ENCODE assay signal across 14 cellular contexts in the genomic region with DNA sequence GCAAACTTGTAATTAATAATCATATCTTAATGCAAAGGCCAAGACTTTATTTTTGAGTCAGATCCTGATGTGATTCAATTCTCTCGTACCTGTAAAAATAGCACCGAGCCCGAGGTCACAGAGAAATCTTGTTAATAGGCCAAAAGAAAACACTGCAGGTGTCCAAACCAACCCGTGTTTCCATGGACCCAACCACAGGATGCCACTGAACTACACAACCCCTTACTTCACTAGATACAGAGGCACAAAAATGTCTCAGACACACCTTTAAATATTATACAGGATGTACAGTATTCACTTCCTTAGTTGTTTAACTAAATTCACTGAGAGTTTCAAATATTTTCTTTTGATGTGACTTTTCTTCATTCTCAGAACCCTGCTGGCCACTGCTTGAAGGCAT.
A peak's percentile ranks its signal among the peaks of the same experiment; 100 is the strongest.
DNase-seq lines count a peak whose midpoint lies in the region; ATAC-seq and TF ChIP-seq lines count a peak whose summit lies in the region.
"Had no signal": no experiment of that assay in that cellular context is flagged by ENCODE, and none has a peak within 500 bp of the region (broad histone marks: within the 10 kb centered on the region; RNA-seq: fewer than 3 reads in every experiment).

No MANE protein-coding gene starts in this region.

- H3K4me1 ChIP-seq in smooth muscle cell (ENCODE audit: low read depth) (peaks cover 19% of the 10 kb centered on the region), tibial artery (peaks cover 0 to 37% (median 11%) of the 10 kb centered on the region in 4 donors)

- TF ChIP-seq CTCF in smooth muscle cell (IDR thresholded peaks at IDR 0.05; ENCODE audit: borderline replicate concordance, insufficient read depth, poor library complexity, severe bottlenecking) (no peak), tibial artery (IDR thresholded peaks at IDR 0.05) (no peak)

- no peaks in the 10 kb centered on the region for H3K79me2 ChIP-seq in smooth muscle cell (ENCODE audit: low read depth)

- H3K9me3 ChIP-seq in smooth muscle cell (replicated peaks; ENCODE audit: low read depth) (no peaks in the 10 kb centered on the region), tibial artery (no peaks in the 10 kb centered on the region)
- H3K9me3 ChIP-seq: suprapubic skin had no signal

- no peaks in the 10 kb centered on the region for H3K27me3 ChIP-seq in smooth muscle cell (ENCODE audit: low read depth)
- no peaks in the 10 kb centered on the region for H3K27me3 ChIP-seq in tibial artery
- H3K27me3 ChIP-seq: cardiac muscle cell, suprapubic skin had no signal

- WGBS in smooth muscle cell (ENCODE audit: low lambda C conversion rate), result 91% methylated on average over 4 of the region's 4 CpGs

- H3K27ac ChIP-seq in smooth muscle cell (ENCODE audit: low read depth) (no peak overlapping the region), tibial artery (peak overlapping the region in 1 of 2 donors; percentile 67)
- H3K27ac ChIP-seq: cardiac muscle cell, suprapubic skin had no signal

- no peak overlapping the region for H2AFZ ChIP-seq in smooth muscle cell (ENCODE audit: low read depth)

- ATAC-seq in GM18508 (IDR thresholded peaks at IDR 0.05; ENCODE audit: insufficient read depth, unreplicated experiment) (peak; percentile 45), GM21390 (IDR thresholded peaks at IDR 0.05; ENCODE audit: unreplicated experiment) (peak; percentile 29), HG02981 (IDR thresholded peaks at IDR 0.05; ENCODE audit: unreplicated experiment) (peak; percentile 49)
- ATAC-seq: activated CD4-positive, CD25-positive, alpha-beta regulatory T cell treated with anti-CD3 and anti-CD28 coated beads, Interleukin-2, amount 50 U/mL, for 24 hours; right cardiac atrium had no signal

- intact Hi-C loops in tibial artery (cut with DNase I; ENCODE audit: low total_unique reads), result loop anchor here (10.0 kb wide), 1 partner anchor 84 kb away; no protein-coding TSS in a partner anchor

- no peaks in the 10 kb centered on the region for H3F3A ChIP-seq in smooth muscle cell (ENCODE audit: low read depth)

- no peaks in the 10 kb centered on the region for H4K20me1 ChIP-seq in smooth muscle cell (ENCODE audit: low read depth)

- H3K4me2 ChIP-seq in smooth muscle cell, result no peak overlapping the region

- H3K4me3 ChIP-seq in smooth muscle cell (no peak overlapping the region), tibial artery (no peak overlapping the region)
- H3K4me3 ChIP-seq: cardiac muscle cell, suprapubic skin had no signal

- H3K9ac ChIP-seq in smooth muscle cell (ENCODE audit: low read depth), result no peak overlapping the region

- H3K36me3 ChIP-seq in smooth muscle cell (ENCODE audit: low read depth) (no peaks in the 10 kb centered on the region), tibial artery (no peaks in the 10 kb centered on the region)
- H3K36me3 ChIP-seq: cardiac muscle cell, suprapubic skin had no signal

- DNase-seq in NAMALWA (ENCODE audit: low spot score), result peak; percentile 18
- DNase-seq in activated gamma-delta T cell treated with Interleukin-2 at 50 U/mL for 16 hours, result no peak
- DNase-seq in NOMO-1 treated with dmso at 0.1 percent for 144 hours (lab: John Stamatoyannopoulos, UW; ENCODE audit: unreplicated experiment), result no peak
- DNase-seq in smooth muscle cell (lab: John Stamatoyannopoulos, UW; ENCODE audit: unreplicated experiment), result no peak
- no peak for DNase-seq in tibial artery
- DNase-seq: HCEC 1CT, immature natural killer cell, right cardiac atrium had no signal
